Comparison of ENCODE assay signal across 8 cellular contexts in the genomic region with DNA sequence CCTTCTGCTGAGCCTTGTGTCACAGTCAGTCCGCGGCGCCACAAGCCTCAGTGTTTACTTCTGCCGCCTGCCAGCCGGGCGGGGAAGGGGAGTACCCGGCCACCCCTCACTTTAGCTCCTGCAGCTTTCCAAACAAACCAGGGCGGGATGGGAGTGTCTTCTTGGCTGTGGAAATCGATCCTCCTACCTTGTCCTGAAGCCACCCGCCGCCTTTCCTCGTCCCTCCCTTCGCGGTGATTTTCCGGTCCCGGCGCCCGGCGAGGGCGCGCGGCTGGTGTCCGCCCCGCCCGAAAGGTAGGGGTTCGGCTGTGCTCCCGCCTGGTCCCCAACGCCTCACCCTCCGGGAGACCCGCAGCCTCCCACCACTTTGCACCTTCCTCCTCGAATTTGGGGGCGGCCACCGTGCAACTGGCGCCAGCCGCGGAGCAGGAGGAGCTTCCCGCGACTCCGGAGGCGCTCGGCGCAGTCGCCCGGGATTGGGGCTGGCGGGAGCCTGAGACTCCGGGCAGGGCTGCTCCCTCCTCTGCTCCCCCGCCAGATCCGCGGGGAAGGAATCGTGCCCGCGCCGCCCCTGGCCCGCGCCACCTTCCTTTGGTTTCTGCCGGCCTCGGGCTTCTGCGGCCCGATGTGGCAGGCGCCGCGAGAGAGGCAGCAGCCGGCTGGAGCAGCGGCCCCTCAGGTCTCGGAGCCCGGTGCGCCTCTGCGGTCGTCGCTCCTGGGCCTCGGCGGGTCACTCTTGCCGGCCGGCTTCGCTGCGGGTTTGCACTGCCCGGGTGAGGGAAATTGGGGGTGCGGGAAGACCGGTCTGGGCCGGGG. TPM values are rescaled to one million over a fixed set of nuclear protein-coding genes. Genes with fewer than 3 reads are reported as not detected.
DNase-seq lines count a peak whose midpoint lies in the region; ATAC-seq and TF ChIP-seq lines count a peak whose summit lies in the region.

No MANE protein-coding gene starts in this region.

- no peak overlapping the region for H2AFZ ChIP-seq in Karpas-422 (ENCODE audit: low read length)

- no peak for TF ChIP-seq CTCF in cardiac muscle cell (IDR thresholded peaks at IDR 0.05; ENCODE audit: low read depth, low read length)
- TF ChIP-seq CTCF in neutrophil (IDR thresholded peaks at IDR 0.05) = no peak

- H3K4me3 Mint-ChIP-seq in T-helper 2 cell treated with Interferon-gamma antibody and Interleukin-4, amounts not matched to agents 5 μg/mL and 100 μg/mL, for 36 hours = peak overlapping the region; percentile 78

- no peaks in the 10 kb centered on the region for H3K27me3 ChIP-seq in cardiac muscle cell
- H3K27me3 ChIP-seq in neutrophil = peaks cover 70% of the 10 kb centered on the region
- no peaks in the 10 kb centered on the region for H3K27me3 ChIP-seq in Karpas-422 (ENCODE audit: low read length)

- H3K9me3 ChIP-seq in cardiac muscle cell (ENCODE audit: low read depth) (no peaks in the 10 kb centered on the region), neutrophil (no peaks in the 10 kb centered on the region), Karpas-422 (ENCODE audit: low read length) (no peaks in the 10 kb centered on the region)

- no peaks in the 10 kb centered on the region for H3K9me3 Mint-ChIP-seq in T-helper 2 cell treated with Interferon-gamma antibody and Interleukin-4, amounts not matched to agents 5 μg/mL and 100 μg/mL, for 36 hours
- no peaks in the 10 kb centered on the region for H3K9me3 Mint-ChIP-seq in activated naive CD4-positive, alpha-beta T cell treated with anti-CD3 and anti-CD28 coated beads, Interleukin-2, amount 50 U/mL, for 72 hours

- H3K36me3 ChIP-seq in cardiac muscle cell = no peaks in the 10 kb centered on the region
- no peaks in the 10 kb centered on the region for H3K36me3 ChIP-seq in neutrophil
- no peaks in the 10 kb centered on the region for H3K36me3 ChIP-seq in Karpas-422 (ENCODE audit: insufficient read depth, low read length)

- peak; percentile 54 to 65 for ATAC-seq in activated naive CD4-positive, alpha-beta T cell treated with anti-CD3 and anti-CD28 coated beads, Interleukin-2, amount 50 U/mL, for 72 hours

- H3K9me2 ChIP-seq in Karpas-422 (replicated peaks; ENCODE audit: insufficient read depth, low read length) = no peaks in the 10 kb centered on the region

- H4K20me1 ChIP-seq in Karpas-422 (ENCODE audit: insufficient read depth, low read depth, low read length) = no peaks in the 10 kb centered on the region

- peak; percentile 15 for DNase-seq in T-helper 2 cell treated with Interferon-gamma antibody and Interleukin-4, amounts not matched to agents 5 μg/mL and 100 μg/mL, for 36 hours (ENCODE audit: low spot score)
- DNase-seq in T-helper 2 cell = no peak
- DNase-seq in HCEC 1CT = peak; percentile 16
- DNase-seq in NCI-H1092 (lab: John Stamatoyannopoulos, UW) = peak; percentile 12
- peak; percentile 11 to 56 for DNase-seq in activated naive CD4-positive, alpha-beta T cell treated with anti-CD3 and anti-CD28 coated beads, Interleukin-2, amount 50 U/mL, for 72 hours (ENCODE audit: low spot score in 2 of 2)
- DNase-seq in cardiac muscle cell (ENCODE audit: low read depth in 1 of 2, low spot score in 1 of 2) = peak; percentile 49 to 74
- DNase-seq in Karpas-422 = no peak

- H3K27ac ChIP-seq in cardiac muscle cell (peak overlapping the region; percentile 92), neutrophil (no peak overlapping the region), Karpas-422 (ENCODE audit: low read length) (no peak overlapping the region)

- H3K27me3 Mint-ChIP-seq in T-helper 2 cell treated with Interferon-gamma antibody and Interleukin-4, amounts not matched to agents 5 μg/mL and 100 μg/mL, for 36 hours (ENCODE audit: low read depth) = peaks cover 63% of the 10 kb centered on the region

- H3K4me1 ChIP-seq in cardiac muscle cell (ENCODE audit: low read depth) (peaks cover 24% of the 10 kb centered on the region), neutrophil (ENCODE audit: control insufficient read depth in 1 of 2, insufficient read depth in 1 of 2, low read depth in 1 of 2, low read length in 1 of 2) (peaks cover 16 to 23% of the 10 kb centered on the region in 2 experiments), Karpas-422 (ENCODE audit: low read length) (no peaks in the 10 kb centered on the region)

- H3K27ac Mint-ChIP-seq in T-helper 2 cell treated with Interferon-gamma antibody and Interleukin-4, amounts not matched to agents 5 μg/mL and 100 μg/mL, for 36 hours = no peak overlapping the region
- no peak overlapping the region for H3K27ac Mint-ChIP-seq in activated naive CD4-positive, alpha-beta T cell treated with anti-CD3 and anti-CD28 coated beads, Interleukin-2, amount 50 U/mL, for 72 hours

- no peak overlapping the region for H3K4me2 ChIP-seq in Karpas-422 (ENCODE audit: low read depth, low read length, poor library complexity, severe bottlenecking)

- H3K9ac ChIP-seq in Karpas-422 (ENCODE audit: low read length) = no peak overlapping the region

- no peaks in the 10 kb centered on the region for H3K79me2 ChIP-seq in Karpas-422 (ENCODE audit: low read length)

- H3K36me3 Mint-ChIP-seq in T-helper 2 cell treated with Interferon-gamma antibody and Interleukin-4, amounts not matched to agents 5 μg/mL and 100 μg/mL, for 36 hours (ENCODE audit: low read depth) = no peaks in the 10 kb centered on the region
- no peaks in the 10 kb centered on the region for H3K36me3 Mint-ChIP-seq in activated naive CD4-positive, alpha-beta T cell treated with anti-CD3 and anti-CD28 coated beads, Interleukin-2, amount 50 U/mL, for 72 hours

- H3K4me3 ChIP-seq in cardiac muscle cell (peak overlapping the region; percentile 76), neutrophil (ENCODE audit: low read depth in 1 of 2, low read length in 1 of 2) (peak overlapping the region; percentile 79 to 94), Karpas-422 (ENCODE audit: low read length) (no peak overlapping the region)

- H3K4me1 Mint-ChIP-seq in T-helper 2 cell treated with Interferon-gamma antibody and Interleukin-4, amounts not matched to agents 5 μg/mL and 100 μg/mL, for 36 hours (ENCODE audit: low read depth) = peaks cover 15% of the 10 kb centered on the region

RNA-seq across cellular contexts. Expression of gene ST3GAL6, which starts 30.7 kb away (rescaled TPM):
- under 1 TPM; 0.64 to 0.88 TPM for total RNA-seq in activated naive CD4-positive, alpha-beta T cell treated with anti-CD3 and anti-CD28 coated beads, Interleukin-2, amount 50 U/mL, for 72 hours
- total RNA-seq in cardiac muscle cell = 36.0 and 41.1 TPM in 2 replicates
- polyA plus RNA-seq in cardiac muscle cell = 41.7 and 53.6 TPM in 2 replicates
- not detected in 2 replicates for total RNA-seq in Karpas-422 (2014; rRNA removed; shearing (Covaris generic); ENCODE audit: low replicate concordance)

Comparison
In these comparisons a context has a peak if more than half of its experiments do, and no peak if none do; other contexts are left out.
1. DNase-seq: peak in T-helper 2 cell treated with Interferon-gamma antibody and Interleukin-4, amounts not matched to agents 5 μg/mL and 100 μg/mL, for 36 hours (single experiment), HCEC 1CT (single experiment), NCI-H1092 (single experiment), activated naive CD4-positive, alpha-beta T cell treated with anti-CD3 and anti-CD28 coated beads, Interleukin-2, amount 50 U/mL, for 72 hours (2 of 2) and cardiac muscle cell (2 of 2); none in T-helper 2 cell (0 of 5) and Karpas-422 (single experiment).
2. RNA of gene ST3GAL6, which starts 30.7 kb away (total RNA-seq): 36.0 to 41.1 TPM in cardiac muscle cell; 0.64 to 0.88 TPM in activated naive CD4-positive, alpha-beta T cell treated with anti-CD3 and anti-CD28 coated beads, Interleukin-2, amount 50 U/mL, for 72 hours and not detected in Karpas-422; every median in the first group is over 10 times any median in the second.